Comparison of ENCODE assay signal across 22 cellular contexts in the genomic region with DNA sequence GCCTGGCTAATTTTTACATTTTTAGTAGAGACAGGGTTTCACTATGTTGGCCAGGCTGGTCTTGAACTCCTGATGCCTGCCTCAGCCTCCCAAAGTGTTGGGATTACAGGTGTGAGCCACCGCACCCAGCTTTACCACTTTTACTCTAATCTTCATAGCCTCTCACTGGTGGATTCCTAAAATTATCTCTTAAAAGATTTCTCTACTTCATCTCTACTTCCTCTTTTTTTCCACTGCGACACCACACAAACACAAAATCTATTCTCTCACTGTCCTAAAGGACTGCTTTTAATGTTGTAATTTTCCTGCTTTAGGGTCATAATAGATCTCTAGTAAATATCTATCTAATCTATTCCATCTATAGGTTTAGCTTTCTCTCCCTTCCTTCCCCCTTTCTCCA.
"Had no signal": no experiment of that assay in that cellular context is flagged by ENCODE, and none has a peak within 500 bp of the region (broad histone marks: within the 10 kb centered on the region; RNA-seq: fewer than 3 reads in every experiment).

No MANE protein-coding gene starts in this region.

- H3K27me3 Mint-ChIP-seq: activated naive CD4-positive, alpha-beta T cell treated with anti-CD3 and anti-CD28 coated beads, Interleukin-2, amount 10 ng/mL, durations not matched to agents 7 days and 5 days; activated naive CD8-positive, alpha-beta T cell treated with anti-CD3 and anti-CD28 coated beads, Interleukin-2, amount 50 U/mL, for 24 hours; type B pancreatic cell had no signal

- H3K4me1 ChIP-seq: foreskin keratinocyte, left lung, stomach had no signal

- H3K4me3 ChIP-seq: dorsolateral prefrontal cortex, left lung, stomach had no signal

- H3K4me3 Mint-ChIP-seq: activated naive CD4-positive, alpha-beta T cell treated with anti-CD3 and anti-CD28 coated beads, Interleukin-2, amount 10 ng/mL, durations not matched to agents 7 days and 5 days; activated naive CD8-positive, alpha-beta T cell treated with anti-CD3 and anti-CD28 coated beads, Interleukin-2, amount 50 U/mL, for 24 hours; brain; neural crest cell; type B pancreatic cell had no signal

- H3K9me3 ChIP-seq: left lung had no signal

- H3K27ac Mint-ChIP-seq: activated naive CD4-positive, alpha-beta T cell treated with anti-CD3 and anti-CD28 coated beads, Interleukin-2, amount 10 ng/mL, durations not matched to agents 7 days and 5 days; activated naive CD8-positive, alpha-beta T cell treated with anti-CD3 and anti-CD28 coated beads, Interleukin-2, amount 50 U/mL, for 24 hours; brain; type B pancreatic cell had no signal

- H3K4me1 Mint-ChIP-seq: brain had no signal

- H3K36me3 ChIP-seq: left lung, stomach had no signal

- FAIRE-seq: colon, kidney had no signal

- H3K27ac ChIP-seq: dorsolateral prefrontal cortex, epithelial cell of prostate, foreskin keratinocyte, left lung, stomach had no signal

- H3K27me3 ChIP-seq: dorsolateral prefrontal cortex, foreskin keratinocyte, left lung, stomach had no signal

- DNase-seq: activated CD4-positive, alpha-beta T cell treated with anti-CD3 and anti-CD28 coated beads, Interleukin-2, amount 50 U/mL, for 1 hour; activated CD4-positive, CD25-positive, alpha-beta regulatory T cell treated with anti-CD3 and anti-CD28 coated beads, Interleukin-2, amount 50 U/mL, for 72 hours; activated CD8-positive, alpha-beta memory T cell treated with anti-CD3 and anti-CD28 coated beads, Interleukin-2, amount 50 U/mL, for 4 hours; activated effector memory CD4-positive, alpha-beta T cell treated with Interleukin-2 at 50 U/mL for 16 hours; activated naive CD4-positive, alpha-beta T cell treated with anti-CD3 and anti-CD28 coated beads, Interleukin-2, amount 10 ng/mL, durations not matched to agents 7 days and 5 days; activated naive CD8-positive, alpha-beta T cell treated with anti-CD3 and anti-CD28 coated beads, Interleukin-2, amount 50 U/mL, for 24 hours; activated T-cell treated with anti-CD3 and anti-CD28 coated beads, Interleukin-2, amount 50 U/mL, for 48 hours; anterior cingulate cortex; caudate nucleus; dorsolateral prefrontal cortex; foreskin keratinocyte; kidney; left lung; midbrain; stimulated activated CD4-positive, alpha-beta T cell treated with anti-CD3 and anti-CD28 coated beads, Interleukin-12 subunit alpha, Interleukin-12 subunit beta, amount 100 ng/mL, for 4 hours; stimulated activated CD4-positive, alpha-beta T cell treated with anti-CD3 and anti-CD28 coated beads, Interleukin-1b, Interleukin-23, amount 100 ng/mL, for 48 hours; stomach had no signal

- ATAC-seq: activated naive CD8-positive, alpha-beta T cell treated with anti-CD3 and anti-CD28 coated beads, Interleukin-2, amount 50 U/mL, for 24 hours; foreskin keratinocyte; left lung had no signal
